Comparison of ENCODE assay signal across 11 cellular contexts in genomic region chr4:120056249-120056648, GRCh38. TPM values are rescaled to one million over a fixed set of nuclear protein-coding genes. Genes with fewer than 3 reads are reported as not detected.
A peak's percentile ranks its signal among the peaks of the same experiment; 100 is the strongest.
DNase-seq lines count a peak whose midpoint lies in the region; ATAC-seq and TF ChIP-seq lines count a peak whose summit lies in the region.
"Had no signal": no experiment of that assay in that cellular context is flagged by ENCODE, and none has a peak within 500 bp of the region (broad histone marks: within the 10 kb centered on the region; RNA-seq: fewer than 3 reads in every experiment).

No MANE protein-coding gene starts in this region.

- H3K4me1 Mint-ChIP-seq in HFFc6 (ENCODE audit: low read depth): peaks cover 30% of the 10 kb centered on the region

- ATAC-seq in GM21576 (IDR thresholded peaks at IDR 0.05; ENCODE audit: unreplicated experiment): no peak
- ATAC-seq: activated CD8-positive, alpha-beta T cell treated with anti-CD3 and anti-CD28 coated beads, Interleukin-2, amount 10 ng/mL, durations not matched to agents 7 days and 5 days had no signal

- no peak overlapping the region for H3K27ac Mint-ChIP-seq in HFFc6
- H3K27ac Mint-ChIP-seq: activated CD8-positive, alpha-beta T cell treated with anti-CD3 and anti-CD28 coated beads, Interleukin-2, amount 10 ng/mL, durations not matched to agents 7 days and 5 days; naive B cell had no signal

- H3K27me3 Mint-ChIP-seq in HFFc6 (ENCODE audit: insufficient read depth): no peaks in the 10 kb centered on the region; the same call in 1 of the 2 replicates
- H3K27me3 Mint-ChIP-seq: naive B cell had no signal

- H3K27ac ChIP-seq in VCaP: peak overlapping the region; percentile 6; the same call in 1 of the 2 replicates

- no peak overlapping the region for H3K4me3 Mint-ChIP-seq in HFFc6
- H3K4me3 Mint-ChIP-seq: activated CD8-positive, alpha-beta T cell treated with anti-CD3 and anti-CD28 coated beads, Interleukin-2, amount 10 ng/mL, durations not matched to agents 7 days and 5 days; naive B cell had no signal

- peaks cover 11% of the 10 kb centered on the region; the same call in 1 of the 2 replicates for H3K36me3 Mint-ChIP-seq in HFFc6 (ENCODE audit: low read depth)

- no peaks in the 10 kb centered on the region for H3K9me3 Mint-ChIP-seq in HFFc6
- H3K9me3 Mint-ChIP-seq: naive B cell had no signal

- TF ChIP-seq CTCF in HFFc6 (IDR thresholded peaks at IDR 0.05) (peak; percentile 74), VCaP (conservative IDR thresholded peaks at IDR 0.05) (peak; percentile 64)

- DNase-seq in DMS114 treated with DMSO at 0.1 percent for 48 hours (lab: John Stamatoyannopoulos, UW; ENCODE audit: unreplicated experiment) (peak; percentile 6), HFFc6 (peak; percentile 42), kidney tubule cell (ENCODE audit: low spot score) (peak; percentile 13), amygdala (lab: John Stamatoyannopoulos, UW) (no peak), NCI-H774 (lab: John Stamatoyannopoulos, UW) (no peak), NCI-H2107 treated with DMSO at 0.1 percent for 48 hours (lab: John Stamatoyannopoulos, UW; ENCODE audit: unreplicated experiment) (no peak)
- DNase-seq: activated CD8-positive, alpha-beta T cell treated with anti-CD3 and anti-CD28 coated beads, Interleukin-2, amount 10 ng/mL, durations not matched to agents 7 days and 5 days; naive B cell; NCI-H226 had no signal

RNA-seq across cellular contexts. Expression of gene MAD2L1, which starts 10.4 kb away (rescaled TPM):
- total RNA-seq in HFFc6 (2021; fragmentation: NEBNext Ultra II Directional; extraction: Animal tissue kit (Norgen Biotek cat#: 25700)): 10 to 100 TPM; 18.3 to 36.5 (median 31.6) TPM

Comparison
In these comparisons a context has a peak if more than half of its experiments do, and no peak if none do; other contexts are left out.
1. DNase-seq: peak in DMS114 treated with DMSO at 0.1 percent for 48 hours (single experiment), HFFc6 (single experiment) and kidney tubule cell (single experiment); none in amygdala (0 of 56), NCI-H774 (single experiment) and NCI-H2107 treated with DMSO at 0.1 percent for 48 hours (single experiment).